In the genomic region with DNA sequence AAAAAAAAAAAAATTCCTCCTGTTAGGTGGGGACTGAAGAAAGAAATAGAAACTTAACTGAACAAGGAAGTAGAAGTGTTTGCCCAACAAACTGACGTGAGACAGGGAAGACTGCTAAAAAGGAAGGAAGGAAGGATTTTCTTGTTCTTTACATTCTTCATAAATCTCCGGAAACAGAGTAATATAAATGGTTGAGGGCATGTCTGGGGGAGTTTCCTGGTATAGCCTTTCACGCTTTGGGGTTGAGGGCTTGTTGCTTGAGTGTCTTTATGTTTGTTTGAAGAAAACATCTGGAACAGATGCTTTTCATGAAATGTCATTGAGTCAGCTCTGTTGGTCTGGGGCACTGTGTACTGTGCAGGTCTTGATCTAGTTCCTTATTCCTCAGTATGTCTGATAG, we compare ENCODE assay signal across 13 cellular contexts. TPM values are rescaled to one million over a fixed set of nuclear protein-coding genes. Genes with fewer than 3 reads are reported as not detected.
DNase-seq lines count a peak whose midpoint lies in the region; ATAC-seq and TF ChIP-seq lines count a peak whose summit lies in the region.
"Had no signal": no experiment of that assay in that cellular context is flagged by ENCODE, and none has a peak within 500 bp of the region (broad histone marks: within the 10 kb centered on the region; RNA-seq: fewer than 3 reads in every experiment).

No MANE protein-coding gene starts in this region.

- H3K4me3 ChIP-seq in BE2C (ENCODE audit: low read depth, low read length) = no peak overlapping the region
- H3K4me3 ChIP-seq: GM23338, K562, psoas muscle had no signal

- no peak for DNase-seq in stimulated activated naive CD8-positive, alpha-beta T cell treated with anti-CD3 and anti-CD28 coated beads, Interleukin-15, amount 100 ng/mL, for 72 hours
- DNase-seq in T-helper 17 cell = no peak
- peak; percentile 64 for DNase-seq in left kidney (ENCODE audit: low read depth, low spot score)
- no peak for DNase-seq in BE2C
- no peak for DNase-seq in mesenteric fat pad (ENCODE audit: low spot score)
- DNase-seq: NCI-H187 treated with DMSO at 0.1 percent for 48 hours, NCI-H69, psoas muscle had no signal

- no peak for ATAC-seq in stimulated activated naive CD8-positive, alpha-beta T cell treated with anti-CD3 and anti-CD28 coated beads, Interleukin-15, amount 100 ng/mL, for 72 hours
- no peak for ATAC-seq in T-helper 17 cell
- ATAC-seq in HG03045 (IDR thresholded peaks at IDR 0.05; ENCODE audit: unreplicated experiment) = no peak
- no peak for ATAC-seq in HG02588 (IDR thresholded peaks at IDR 0.05; ENCODE audit: unreplicated experiment)
- ATAC-seq: GM23338, K562, psoas muscle had no signal

- no peaks in the 10 kb centered on the region for H3K9me3 Mint-ChIP-seq in stimulated activated naive CD8-positive, alpha-beta T cell treated with anti-CD3 and anti-CD28 coated beads, Interleukin-15, Interleukin-2, amounts not matched to agents 100 ng/mL and 50 ng/mL, for 24 hours
- no peaks in the 10 kb centered on the region for H3K9me3 Mint-ChIP-seq in stimulated activated naive CD8-positive, alpha-beta T cell treated with anti-CD3 and anti-CD28 coated beads, Interleukin-15, amount 100 ng/mL, for 72 hours
- H3K9me3 Mint-ChIP-seq: GM23338 had no signal

- H3K36me3 Mint-ChIP-seq in stimulated activated naive CD8-positive, alpha-beta T cell treated with anti-CD3 and anti-CD28 coated beads, Interleukin-15, Interleukin-2, amounts not matched to agents 100 ng/mL and 50 ng/mL, for 24 hours (ENCODE audit: low read depth) = peaks cover 50% of the 10 kb centered on the region
- H3K36me3 Mint-ChIP-seq in T-helper 17 cell (ENCODE audit: low read depth) = no peaks in the 10 kb centered on the region

- peaks cover 31% of the 10 kb centered on the region for H3K4me1 Mint-ChIP-seq in stimulated activated naive CD8-positive, alpha-beta T cell treated with anti-CD3 and anti-CD28 coated beads, Interleukin-15, Interleukin-2, amounts not matched to agents 100 ng/mL and 50 ng/mL, for 24 hours (ENCODE audit: low read depth)
- H3K4me1 Mint-ChIP-seq in stimulated activated naive CD8-positive, alpha-beta T cell treated with anti-CD3 and anti-CD28 coated beads, Interleukin-15, amount 100 ng/mL, for 72 hours = peaks cover 48% of the 10 kb centered on the region
- H3K4me1 Mint-ChIP-seq in T-helper 17 cell = peaks cover 18% of the 10 kb centered on the region

- peaks cover 32% of the 10 kb centered on the region for H3K36me3 ChIP-seq in BE2C

- H3K4me1 ChIP-seq in BE2C = no peaks in the 10 kb centered on the region; the same call in 1 of the 2 replicates

- H3K27ac Mint-ChIP-seq in stimulated activated naive CD8-positive, alpha-beta T cell treated with anti-CD3 and anti-CD28 coated beads, Interleukin-15, Interleukin-2, amounts not matched to agents 100 ng/mL and 50 ng/mL, for 24 hours = peak overlapping the region; percentile 71
- peak overlapping the region in 1 of 2 donors; percentile 72 for H3K27ac Mint-ChIP-seq in stimulated activated naive CD8-positive, alpha-beta T cell treated with anti-CD3 and anti-CD28 coated beads, Interleukin-15, amount 100 ng/mL, for 72 hours
- no peak overlapping the region for H3K27ac Mint-ChIP-seq in T-helper 17 cell
- H3K27ac Mint-ChIP-seq: GM23338 had no signal

- no peaks in the 10 kb centered on the region for H3K27me3 ChIP-seq in BE2C

- no peak overlapping the region for H3K4me3 Mint-ChIP-seq in stimulated activated naive CD8-positive, alpha-beta T cell treated with anti-CD3 and anti-CD28 coated beads, Interleukin-15, Interleukin-2, amounts not matched to agents 100 ng/mL and 50 ng/mL, for 24 hours
- no peak overlapping the region for H3K4me3 Mint-ChIP-seq in stimulated activated naive CD8-positive, alpha-beta T cell treated with anti-CD3 and anti-CD28 coated beads, Interleukin-15, amount 100 ng/mL, for 72 hours
- H3K4me3 Mint-ChIP-seq in T-helper 17 cell = peak overlapping the region; percentile 41
- H3K4me3 Mint-ChIP-seq: GM23338 had no signal

- TF ChIP-seq CTCF in BE2C (IDR thresholded peaks at IDR 0.05; ENCODE audit: low read depth, low read length) = no peak

- H3K27me3 Mint-ChIP-seq in stimulated activated naive CD8-positive, alpha-beta T cell treated with anti-CD3 and anti-CD28 coated beads, Interleukin-15, Interleukin-2, amounts not matched to agents 100 ng/mL and 50 ng/mL, for 24 hours = no peaks in the 10 kb centered on the region
- H3K27me3 Mint-ChIP-seq in stimulated activated naive CD8-positive, alpha-beta T cell treated with anti-CD3 and anti-CD28 coated beads, Interleukin-15, amount 100 ng/mL, for 72 hours = no peaks in the 10 kb centered on the region
- H3K27me3 Mint-ChIP-seq in T-helper 17 cell = no peaks in the 10 kb centered on the region

- H3K9me3 ChIP-seq in T-helper 17 cell (ENCODE audit: control insufficient read depth, low read length, poor library complexity, severe bottlenecking) = no peaks in the 10 kb centered on the region
- no peaks in the 10 kb centered on the region for H3K9me3 ChIP-seq in BE2C
- H3K9me3 ChIP-seq: psoas muscle had no signal

RNA-seq across cellular contexts. Expression of a gene that starts 3.1 kb away (rescaled TPM):
- 10 to 100 TPM; 13.2 to 18.7 TPM for total RNA-seq in T-helper 17 cell
- polyA plus RNA-seq in BE2C (2012; ENCODE audit: insufficient read depth, insufficient read length, low read depth) = 35.7 TPM
- total RNA-seq in mesenteric fat pad = 16.7 TPM

RNA-seq across cellular contexts. Expression of a gene that starts 17.8 kb away (rescaled TPM):
- total RNA-seq in T-helper 17 cell (10 to 100 TPM; 16.7 to 17.2 TPM), mesenteric fat pad (33.9 TPM)
- polyA plus RNA-seq in BE2C (2012; ENCODE audit: insufficient read depth, insufficient read length, low read depth) = 71.2 TPM

RNA-seq across cellular contexts. Expression of a gene that starts 28.9 kb away (rescaled TPM):
- total RNA-seq in T-helper 17 cell (100 to 1,000 TPM in 1 of 2 donors, 10 to 100 TPM in 1; 96.2 to 111 TPM), mesenteric fat pad (30.1 TPM)
- polyA plus RNA-seq in BE2C (2012; ENCODE audit: insufficient read depth, insufficient read length, low read depth) = 202 TPM

RNA-seq across cellular contexts. Expression of a gene that starts 29.1 kb away (rescaled TPM):
- total RNA-seq in T-helper 17 cell = 10 to 100 TPM; 80.7 to 90.0 TPM
- polyA plus RNA-seq in BE2C (2012; ENCODE audit: insufficient read depth, insufficient read length, low read depth) = 95.4 TPM
- 16.8 TPM for total RNA-seq in mesenteric fat pad

RNA-seq across cellular contexts. Expression of a gene that starts 53.3 kb away (rescaled TPM):
- total RNA-seq in T-helper 17 cell = under 1 TPM in 1 of 2 donors, not detected in 1; 0.15 TPM
- polyA plus RNA-seq in BE2C (2012; ENCODE audit: insufficient read depth, insufficient read length, low read depth) = 1.4 TPM
- 14.1 TPM for total RNA-seq in mesenteric fat pad
- total RNA-seq: K562 had no signal
